Comparison of ENCODE assay signal across 2 cellular contexts in genomic region chr11:45665933-45666647, GRCh38.
TF ChIP-seq lines count a peak whose summit lies in the region.

No MANE protein-coding gene starts in this region.

TF ChIP-seq in IMR-90, 13 proteins besides CTCF, POLR2A, EP300 and RAD21:
- TF ChIP-seq MAFK (IDR thresholded peaks at IDR 0.05; ENCODE audit: low read depth, low read length) (no peak), BHLHE40 (IDR thresholded peaks at IDR 0.05; ENCODE audit: low read depth, low read length) (no peak), FOS (IDR thresholded peaks at IDR 0.05; ENCODE audit: low read depth, low read length) (no peak), USF2 (IDR thresholded peaks at IDR 0.05; ENCODE audit: low read depth, low read length) (no peak), CEBPB (IDR thresholded peaks at IDR 0.05; ENCODE audit: low read depth, low read length) (no peak), SMC3 (IDR thresholded peaks at IDR 0.05; ENCODE audit: low read depth, low read length) (no peak), ELK1 (IDR thresholded peaks at IDR 0.05; ENCODE audit: borderline replicate concordance, low read depth, low read length) (no peak)

TF ChIP-seq in H1, 55 proteins besides CTCF, POLR2A, EP300 and RAD21:
- TF ChIP-seq CEBPB (IDR thresholded peaks at IDR 0.05; ENCODE audit: low read depth, low read length) (no peak), CTBP2 (IDR thresholded peaks at IDR 0.05; ENCODE audit: borderline replicate concordance, insufficient read depth, insufficient read length, low read length) (no peak), YY1 (IDR thresholded peaks at IDR 0.05; ENCODE audit: low read depth, low read length) (no peak), MAX (IDR thresholded peaks at IDR 0.05) (no peak)
